25 cellular contexts compared by ENCODE assay signal in the genomic region with DNA sequence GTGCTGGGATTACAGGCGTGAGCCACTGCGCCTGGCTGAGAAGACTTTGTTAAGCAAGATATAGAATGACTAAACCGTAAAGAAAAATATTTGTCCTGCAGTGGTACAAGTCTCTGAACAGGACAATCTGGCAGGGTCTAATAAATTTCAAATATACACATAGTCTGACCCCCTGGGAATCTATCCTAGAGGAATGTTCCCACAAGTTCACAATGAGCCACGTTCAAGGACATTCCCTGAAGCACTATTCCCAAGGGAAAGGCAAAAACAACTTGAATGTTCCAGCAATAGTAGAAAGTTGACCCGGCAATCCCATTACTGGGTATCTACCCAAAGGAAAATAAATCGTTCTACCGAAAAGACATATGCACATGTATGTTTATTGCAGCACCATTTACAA.
DNase-seq lines count a peak whose midpoint lies in the region; ATAC-seq and TF ChIP-seq lines count a peak whose summit lies in the region.
"Had no signal": no experiment of that assay in that cellular context is flagged by ENCODE, and none has a peak within 500 bp of the region (broad histone marks: within the 10 kb centered on the region; RNA-seq: fewer than 3 reads in every experiment).

No MANE protein-coding gene starts in this region.

- H3K4me3 Mint-ChIP-seq in chondrocyte (ENCODE audit: unreplicated experiment) (no peak overlapping the region), osteocyte (ENCODE audit: unreplicated experiment) (no peak overlapping the region)
- H3K4me3 Mint-ChIP-seq: CD4-positive, alpha-beta memory T cell had no signal

- peak overlapping the region; percentile 87 for H3K27ac Mint-ChIP-seq in chondrocyte (ENCODE audit: unreplicated experiment)
- H3K27ac Mint-ChIP-seq in osteocyte (ENCODE audit: unreplicated experiment), result peak overlapping the region; percentile 92
- H3K27ac Mint-ChIP-seq: CD4-positive, alpha-beta memory T cell had no signal

- TF ChIP-seq EP300 in gastroesophageal sphincter (IDR thresholded peaks at IDR 0.05), result no peak

- ATAC-seq in heart right ventricle (peak in 6 of 8 donors; percentile 25 to 71 (median 48)), HG03521 (IDR thresholded peaks at IDR 0.05; ENCODE audit: unreplicated experiment) (no peak), GM19455 (IDR thresholded peaks at IDR 0.05; ENCODE audit: unreplicated experiment) (no peak), gastroesophageal sphincter (no peak)
- ATAC-seq: GM12878, Panc1 had no signal

- peaks cover 1% of the 10 kb centered on the region for H3K36me3 Mint-ChIP-seq in chondrocyte (ENCODE audit: low read depth)
- H3K36me3 Mint-ChIP-seq in osteocyte (ENCODE audit: unreplicated experiment), result peaks cover 7% of the 10 kb centered on the region
- H3K36me3 Mint-ChIP-seq: CD4-positive, alpha-beta memory T cell had no signal

- H3K36me3 ChIP-seq in heart right ventricle (peaks cover 0 to 3% (median 0%) of the 10 kb centered on the region in 9 donors), gastroesophageal sphincter (no peaks in the 10 kb centered on the region)
- H3K36me3 ChIP-seq: MG63 had no signal

- DNase-seq in chondrocyte (ENCODE audit: low spot score) (no peak), heart right ventricle (no peak), osteocyte (ENCODE audit: extremely low spot score, unreplicated experiment) (no peak), occipital lobe (lab: John Stamatoyannopoulos, UW) (no peak)
- DNase-seq: C1 segment of cervical spinal cord; CD4-positive, alpha-beta memory T cell; COR-L47; EL; GDM1; GOT3; HCEC 1CT; IMR-90; KG1; MG63; NCI-H2029; NCI-H2227 treated with DMSO at 0.1 percent for 48 hours; NCI-H526 treated with DMSO at 0.1 percent for 48 hours; SIG-M5 had no signal

- peak overlapping the region in 3 of 10 donors; percentile 4 to 55 (median 6) for H3K27ac ChIP-seq in heart right ventricle
- H3K27ac ChIP-seq in gastroesophageal sphincter, result no peak overlapping the region
- H3K27ac ChIP-seq: RWPE1, SK-N-MC had no signal

- WGBS in heart right ventricle, 2 donors, result 73 to 85% methylated on average over 7 of the region's 7 CpGs
- WGBS in gastroesophageal sphincter (ENCODE audit: low coverage in 1 of 2), 2 donors, result 91 to 97% methylated on average over 4 to 6 of the region's 7 CpGs

- H3K9me3 ChIP-seq in heart right ventricle (no peaks in the 10 kb centered on the region), gastroesophageal sphincter (no peaks in the 10 kb centered on the region)
- H3K9me3 ChIP-seq: MG63 had no signal

- TF ChIP-seq POLR2A in gastroesophageal sphincter (IDR thresholded peaks at IDR 0.05), result no peak

- no peak for TF ChIP-seq CTCF in chondrocyte (IDR thresholded peaks at IDR 0.05)
- TF ChIP-seq CTCF in heart right ventricle (IDR thresholded peaks at IDR 0.05), result no peak
- TF ChIP-seq CTCF in osteocyte (IDR thresholded peaks at IDR 0.05), result no peak
- TF ChIP-seq CTCF in gastroesophageal sphincter (IDR thresholded peaks at IDR 0.05), result no peak

- intact Hi-C loops in heart right ventricle (cut with DNase I), result loop anchor here in 2 of 10 donors (10.0 kb wide), 2 partner anchors 58 to 98 kb away; no protein-coding TSS in a partner anchor

- no peaks in the 10 kb centered on the region for H3K27me3 ChIP-seq in heart right ventricle
- H3K27me3 ChIP-seq in gastroesophageal sphincter, result no peaks in the 10 kb centered on the region
- H3K27me3 ChIP-seq: MG63 had no signal

- H3K9me3 Mint-ChIP-seq in chondrocyte (ENCODE audit: low read depth), result no peaks in the 10 kb centered on the region
- no peaks in the 10 kb centered on the region for H3K9me3 Mint-ChIP-seq in osteocyte (ENCODE audit: unreplicated experiment)
- H3K9me3 Mint-ChIP-seq: CD4-positive, alpha-beta memory T cell had no signal

- H3K4me1 Mint-ChIP-seq in chondrocyte (ENCODE audit: low read depth), result peaks cover 48% of the 10 kb centered on the region
- H3K4me1 Mint-ChIP-seq in osteocyte (ENCODE audit: unreplicated experiment), result peaks cover 69% of the 10 kb centered on the region

- peaks cover 0 to under 1% (median 0%) of the 10 kb centered on the region in 9 donors for H3K4me1 ChIP-seq in heart right ventricle
- no peaks in the 10 kb centered on the region for H3K4me1 ChIP-seq in gastroesophageal sphincter

- H3K4me3 ChIP-seq in heart right ventricle, result no peak overlapping the region
- H3K4me3 ChIP-seq in gastroesophageal sphincter, result no peak overlapping the region
- H3K4me3 ChIP-seq: GM12878, MG63, SK-N-MC had no signal

- H3K27me3 Mint-ChIP-seq in chondrocyte (ENCODE audit: low read depth), result no peaks in the 10 kb centered on the region
- H3K27me3 Mint-ChIP-seq in osteocyte (ENCODE audit: unreplicated experiment), result no peaks in the 10 kb centered on the region
- H3K27me3 Mint-ChIP-seq: CD4-positive, alpha-beta memory T cell had no signal

Comparison
In these comparisons a context has a peak if more than half of its experiments do, and no peak if none do; other contexts are left out.
1. ATAC-seq: peak in heart right ventricle (6 of 8); none in HG03521 (single experiment), GM19455 (single experiment) and gastroesophageal sphincter (single experiment).